In genomic region chr10:72215611-72216549, GRCh38 we compare ENCODE assay signal across 1 cellular context.
A peak's percentile ranks its signal among the peaks of the same experiment; 100 is the strongest.
TF ChIP-seq lines count a peak whose summit lies in the region.

Gene ANAPC16, plus strand, starts transcription at chr10:72216012. Its CDS starts 7,903 bp downstream, at chr10:72223915.
Gene ASCC1, minus strand, starts transcription at chr10:72216276. Its CDS starts 2,978 bp downstream, at chr10:72213298.

TF ChIP-seq in K562, 482 proteins besides CTCF, POLR2A, EP300 and RAD21 (continued from another document and continues in another):
- peak; percentile 98 for TF ChIP-seq ZBTB2 (IDR thresholded peaks at IDR 0.05)
- no peak; the same call in 1 of the 2 replicates for TF ChIP-seq MYNN (IDR thresholded peaks at IDR 0.05)
- no peak for TF ChIP-seq MYNN (CRISPR knock-in tag; IDR thresholded peaks at IDR 0.05)
- TF ChIP-seq TGIF2 (CRISPR knock-in tag; IDR thresholded peaks at IDR 0.05): no peak
- peak; percentile 91 for TF ChIP-seq RBBP5 (IDR thresholded peaks at IDR 0.05; ENCODE audit: borderline replicate concordance, insufficient read depth, low read length, poor library complexity, severe bottlenecking)
- TF ChIP-seq HES1 (IDR thresholded peaks at IDR 0.05; ENCODE audit: low read depth): no peak
- TF ChIP-seq MYC (IDR thresholded peaks at IDR 0.05; ENCODE audit: low read depth, low read length): peak; percentile 95
- peak; percentile 65; the same call in 1 of the 2 replicates for TF ChIP-seq MYC (CRISPR knock-in tag; IDR thresholded peaks at IDR 0.05; ENCODE audit: borderline replicate concordance, low read depth)
- TF ChIP-seq HDAC3 (IDR thresholded peaks at IDR 0.05; ENCODE audit: borderline replicate concordance, partially characterized antibody): peak; percentile 92
- peak; percentile 96 for TF ChIP-seq ZNF740 (CRISPR knock-in tag; IDR thresholded peaks at IDR 0.05)
- TF ChIP-seq ZNF740 (tag; IDR thresholded peaks at IDR 0.05): peak in 1 of 2 experiments; percentile 81; a peak in 2 of 4 replicates
- TF ChIP-seq SRSF3 (IDR thresholded peaks at IDR 0.05; ENCODE audit: insufficient read depth, low read length): no peak
- TF ChIP-seq ATF4 (CRISPR knock-in tag; IDR thresholded peaks at IDR 0.05): peak; percentile 51; the same call in 1 of the 2 replicates
- TF ChIP-seq ZNF79 (CRISPR knock-in tag; IDR thresholded peaks at IDR 0.05; ENCODE audit: low read depth): no peak
- no peak for TF ChIP-seq ZNF699 (CRISPR knock-in tag; IDR thresholded peaks at IDR 0.05; ENCODE audit: insufficient replicate concordance)
- no peak for TF ChIP-seq ILF3 (IDR thresholded peaks at IDR 0.05; ENCODE audit: borderline replicate concordance)
- no peak for TF ChIP-seq THRAP3 (IDR thresholded peaks at IDR 0.05; ENCODE audit: borderline replicate concordance)
- TF ChIP-seq HEY1 (CRISPR knock-in tag; IDR thresholded peaks at IDR 0.05; ENCODE audit: borderline replicate concordance): no peak
- TF ChIP-seq RBFOX2 (IDR thresholded peaks at IDR 0.05; ENCODE audit: low read depth, low read length): peak; percentile 100
- no peak for TF ChIP-seq PREB (CRISPR knock-in tag; IDR thresholded peaks at IDR 0.05)
- no peak; the same call in none of the 2 replicates for TF ChIP-seq LEF1 (IDR thresholded peaks at IDR 0.05)
- TF ChIP-seq ZNF76 (CRISPR knock-in tag; IDR thresholded peaks at IDR 0.05; ENCODE audit: borderline replicate concordance): no peak
- TF ChIP-seq ZNF232 (CRISPR knock-in tag; IDR thresholded peaks at IDR 0.05): no peak
- no peak for TF ChIP-seq ZC3H11A (IDR thresholded peaks at IDR 0.05; ENCODE audit: low read depth, low read length)
- TF ChIP-seq ZMIZ1 (IDR thresholded peaks at IDR 0.05; ENCODE audit: low read depth in 2 of 2, low read length in 2 of 2): no peak
- TF ChIP-seq TAF15 (IDR thresholded peaks at IDR 0.05; ENCODE audit: low read depth, low read length): no peak
- no peak for TF ChIP-seq SNIP1 (IDR thresholded peaks at IDR 0.05; ENCODE audit: low read depth)
- TF ChIP-seq OTX1 (CRISPR knock-in tag; IDR thresholded peaks at IDR 0.05): peak; percentile 75
- peak; percentile 79 for TF ChIP-seq E2F8 (IDR thresholded peaks at IDR 0.05; ENCODE audit: low read depth, partially characterized antibody)
- TF ChIP-seq CHCHD3 (CRISPR knock-in tag; IDR thresholded peaks at IDR 0.05): no peak
- TF ChIP-seq STAT6 (CRISPR knock-in tag; IDR thresholded peaks at IDR 0.05): no peak
- peak; percentile 86 for TF ChIP-seq THAP12 (CRISPR knock-in tag; IDR thresholded peaks at IDR 0.05)
- TF ChIP-seq HOXB6 (CRISPR knock-in tag; IDR thresholded peaks at IDR 0.05; ENCODE audit: borderline replicate concordance): no peak
- TF ChIP-seq BHLHE40 (IDR thresholded peaks at IDR 0.05; ENCODE audit: low read length): peak; percentile 69
- TF ChIP-seq ZNF717 (CRISPR knock-in tag; IDR thresholded peaks at IDR 0.05): no peak
- TF ChIP-seq IRF1 (CRISPR knock-in tag; IDR thresholded peaks at IDR 0.05; ENCODE audit: borderline replicate concordance): no peak
- no peak for TF ChIP-seq GTF3C2 (IDR thresholded peaks at IDR 0.05; ENCODE audit: borderline replicate concordance, extremely low read depth, insufficient read length)
